Comparison of ENCODE assay signal across 10 cellular contexts in the genomic region with DNA sequence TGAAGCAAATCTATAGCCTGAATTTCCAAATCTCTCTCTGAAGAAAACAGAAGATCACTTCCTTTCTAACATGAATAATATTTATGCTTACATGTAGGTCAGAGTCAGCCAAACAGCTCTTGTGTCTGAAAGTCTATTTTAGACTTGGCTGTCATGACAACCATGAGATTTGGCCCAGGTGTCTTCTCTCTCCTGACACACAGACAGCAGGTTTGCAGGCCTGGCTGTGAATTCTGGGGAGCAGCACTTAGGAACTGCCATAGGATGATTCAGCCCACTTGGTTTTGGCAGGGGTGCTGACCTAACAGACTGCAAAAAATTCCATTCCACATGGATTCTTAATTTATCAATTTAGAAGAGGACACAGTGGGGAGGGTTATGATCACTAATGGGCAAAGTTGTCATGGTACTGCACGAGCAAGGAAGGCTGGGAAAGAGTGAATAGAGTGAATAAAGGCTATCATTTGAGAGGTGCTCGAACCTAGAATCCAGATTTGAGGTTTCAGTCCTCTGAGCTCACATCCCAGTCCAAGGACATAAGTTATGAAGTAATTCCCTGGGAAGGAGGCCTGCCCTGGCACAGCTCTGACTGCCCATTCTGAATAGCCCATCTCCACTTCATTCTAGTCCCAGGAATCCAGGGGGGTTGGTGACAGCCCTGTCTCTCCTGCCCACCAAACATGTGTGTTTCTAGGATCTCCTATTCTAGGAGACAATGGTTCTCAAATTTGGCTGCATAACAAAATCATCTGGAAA.
DNase-seq lines count a peak whose midpoint lies in the region; ATAC-seq and TF ChIP-seq lines count a peak whose summit lies in the region.
"Had no signal": no experiment of that assay in that cellular context is flagged by ENCODE, and none has a peak within 500 bp of the region (broad histone marks: within the 10 kb centered on the region; RNA-seq: fewer than 3 reads in every experiment).

No MANE protein-coding gene starts in this region.

- no peak overlapping the region for H3K4me3 Mint-ChIP-seq in brain

- H3K9me2 ChIP-seq in Karpas-422 (replicated peaks; ENCODE audit: insufficient read depth, low read length), result no peaks in the 10 kb centered on the region

- H3K4me3 ChIP-seq in Karpas-422 (ENCODE audit: low read length), result no peak overlapping the region
- H3K4me3 ChIP-seq: SJCRH30, tibial nerve had no signal

- H3K9me3 Mint-ChIP-seq in brain, result peaks cover 0 to 3% (median 0%) of the 10 kb centered on the region in 5 experiments
- H3K9me3 Mint-ChIP-seq in activated naive CD4-positive, alpha-beta T cell treated with anti-CD3 and anti-CD28 coated beads, Interleukin-2, amount 50 U/mL, for 72 hours, result peaks cover 0 to 5% of the 10 kb centered on the region in 2 donors

- peak overlapping the region in 3 of 5 experiments; percentile 8 to 48 (median 45) for H3K27ac Mint-ChIP-seq in brain
- no peak overlapping the region for H3K27ac Mint-ChIP-seq in activated naive CD4-positive, alpha-beta T cell treated with anti-CD3 and anti-CD28 coated beads, Interleukin-2, amount 50 U/mL, for 72 hours

- DNase-seq in Karpas-422, result no peak
- no peak for DNase-seq in omental fat pad (ENCODE audit: low spot score)
- DNase-seq in activated naive CD4-positive, alpha-beta T cell treated with anti-CD3 and anti-CD28 coated beads, Interleukin-2, amount 50 U/mL, for 72 hours (ENCODE audit: low spot score in 2 of 2), result no peak
- DNase-seq in kidney glomerular epithelial cell (lab: John Stamatoyannopoulos, UW), result no peak
- no peak for DNase-seq in 8988T

- H3K79me2 ChIP-seq in Karpas-422 (ENCODE audit: low read length), result no peaks in the 10 kb centered on the region

- ATAC-seq in GM21526 (IDR thresholded peaks at IDR 0.05; ENCODE audit: low FRiP score, unreplicated experiment), result peak; percentile 66
- ATAC-seq in omental fat pad (ENCODE audit: low FRiP score), result peak; percentile 84
- no peak for ATAC-seq in activated naive CD4-positive, alpha-beta T cell treated with anti-CD3 and anti-CD28 coated beads, Interleukin-2, amount 50 U/mL, for 72 hours
- ATAC-seq in GM18505 (IDR thresholded peaks at IDR 0.05; ENCODE audit: unreplicated experiment), result no peak

- TF ChIP-seq CTCF in brain (conservative IDR thresholded peaks at IDR 0.05) (no peak), omental fat pad (IDR thresholded peaks at IDR 0.05) (no peak)

- H3K27ac ChIP-seq in Karpas-422 (ENCODE audit: low read length), result no peak overlapping the region
- H3K27ac ChIP-seq: SJCRH30, tibial nerve had no signal

- TF ChIP-seq POLR2A in GM18505 (IDR thresholded peaks at IDR 0.05; ENCODE audit: borderline replicate concordance, extremely low read depth, insufficient read depth, insufficient read length), result no peak

- H3K4me1 Mint-ChIP-seq in brain, result peaks cover 26% of the 10 kb centered on the region

- H3K4me2 ChIP-seq in Karpas-422 (ENCODE audit: low read depth, low read length, poor library complexity, severe bottlenecking), result no peak overlapping the region

- H3K36me3 Mint-ChIP-seq in brain, result no peaks in the 10 kb centered on the region
- H3K36me3 Mint-ChIP-seq in activated naive CD4-positive, alpha-beta T cell treated with anti-CD3 and anti-CD28 coated beads, Interleukin-2, amount 50 U/mL, for 72 hours, result no peaks in the 10 kb centered on the region

- no peaks in the 10 kb centered on the region for H3K27me3 ChIP-seq in Karpas-422 (ENCODE audit: low read length)
- H3K27me3 ChIP-seq: SJCRH30, tibial nerve had no signal

- H2AFZ ChIP-seq in Karpas-422 (ENCODE audit: low read length), result 0 out of 2 replicates have a peak overlapping the region, but pooled peaks have one; percentile 41

- no peaks in the 10 kb centered on the region for H3K9me3 ChIP-seq in Karpas-422 (ENCODE audit: low read length)
- H3K9me3 ChIP-seq: SJCRH30, tibial nerve had no signal

- H3K27me3 Mint-ChIP-seq in brain, result peaks cover 4% of the 10 kb centered on the region

- H3K9ac ChIP-seq in Karpas-422 (ENCODE audit: low read length), result no peak overlapping the region

- no peaks in the 10 kb centered on the region for H4K20me1 ChIP-seq in Karpas-422 (ENCODE audit: insufficient read depth, low read depth, low read length)

- H3K4me1 ChIP-seq in Karpas-422 (ENCODE audit: low read length), result peaks cover 28% of the 10 kb centered on the region
- H3K4me1 ChIP-seq: tibial nerve had no signal

- no peaks in the 10 kb centered on the region for H3K36me3 ChIP-seq in Karpas-422 (ENCODE audit: insufficient read depth, low read length)
- H3K36me3 ChIP-seq: SJCRH30, tibial nerve had no signal

Comparison
In these comparisons a context has a peak if more than half of its experiments do, and no peak if none do; other contexts are left out.
1. ATAC-seq: peak in GM21526 (single experiment) and omental fat pad (single experiment); none in activated naive CD4-positive, alpha-beta T cell treated with anti-CD3 and anti-CD28 coated beads, Interleukin-2, amount 50 U/mL, for 72 hours (0 of 2) and GM18505 (single experiment).
2. H3K27ac Mint-ChIP-seq: peak in brain (3 of 5); none in activated naive CD4-positive, alpha-beta T cell treated with anti-CD3 and anti-CD28 coated beads, Interleukin-2, amount 50 U/mL, for 72 hours (0 of 2).